In genomic region chr3:148903941-148904340, GRCh38 we compare ENCODE assay signal across 35 cellular contexts. TPM values are rescaled to one million over a fixed set of nuclear protein-coding genes. Genes with fewer than 3 reads are reported as not detected.
"Had no signal": no experiment of that assay in that cellular context is flagged by ENCODE, and none has a peak within 500 bp of the region (broad histone marks: within the 10 kb centered on the region; RNA-seq: fewer than 3 reads in every experiment).

No MANE protein-coding gene starts in this region.

- H3K9me3 ChIP-seq: adrenal gland, body of pancreas, breast epithelium had no signal

- H3K4me3 ChIP-seq: adrenal gland, body of pancreas, breast epithelium had no signal

- FAIRE-seq: astrocyte had no signal

- ATAC-seq: activated CD8-positive, alpha-beta T cell treated with anti-CD3 and anti-CD28 coated beads for 36 hours; activated T-cell treated with anti-CD3 and anti-CD28 coated beads, Interleukin-2, amount 50 U/mL, for 72 hours; activated T-helper 17 cell treated with anti-CD3 and anti-CD28 coated beads, Interleukin-2, amount 50 U/mL, for 72 hours; body of pancreas had no signal

- H3K27ac ChIP-seq: adrenal gland, body of pancreas, breast epithelium, VCaP had no signal

- H3K27ac Mint-ChIP-seq: activated B cell treated with CpG ODN at 0.5 μM for 24 hours; activated CD4-positive, alpha-beta memory T cell treated with anti-CD3 and anti-CD28 coated beads for 36 hours; activated CD4-positive, alpha-beta T cell treated with anti-CD3 and anti-CD28 coated beads, Interleukin-2, amount 10 ng/mL, durations not matched to agents 24 days and 14 days; activated CD8-positive, alpha-beta T cell treated with anti-CD3 and anti-CD28 coated beads for 36 hours; activated naive CD4-positive, alpha-beta T cell treated with anti-CD3 and anti-CD28 coated beads for 36 hours; activated naive CD4-positive, alpha-beta T cell treated with anti-CD3 and anti-CD28 coated beads, Interleukin-2, amount 50 U/mL, for 72 hours; activated naive CD8-positive, alpha-beta T cell treated with anti-CD3 and anti-CD28 coated beads for 36 hours; activated T-cell treated with anti-CD3 and anti-CD28 coated beads, Interleukin-2, amount 50 U/mL, for 72 hours; activated T-helper 1 cell treated with anti-CD3 and anti-CD28 coated beads, Interleukin-12 subunit alpha, Interleukin-12 subunit beta, Interleukin-2, Interleukin-4 antibody, amounts not matched to agents 30 ng/mL and 10 ng/mL and 1 ng/mL, durations not matched to agents 14 hours and 24 hours and 36 hours; activated T-helper 17 cell treated with anti-CD3 and anti-CD28 coated beads, Interleukin-2, amount 50 U/mL, for 72 hours; T-helper 2 cell treated with Interferon-gamma antibody and Interleukin-4, amounts not matched to agents 5 μg/mL and 100 μg/mL, for 36 hours had no signal

- H3K9me3 Mint-ChIP-seq: activated B cell treated with CpG ODN at 0.5 μM for 24 hours; activated CD4-positive, alpha-beta memory T cell treated with anti-CD3 and anti-CD28 coated beads for 36 hours; activated CD4-positive, alpha-beta T cell treated with anti-CD3 and anti-CD28 coated beads, Interleukin-2, amount 10 ng/mL, durations not matched to agents 24 days and 14 days; activated CD8-positive, alpha-beta T cell treated with anti-CD3 and anti-CD28 coated beads for 36 hours; activated naive CD4-positive, alpha-beta T cell treated with anti-CD3 and anti-CD28 coated beads for 36 hours; activated naive CD4-positive, alpha-beta T cell treated with anti-CD3 and anti-CD28 coated beads, Interleukin-2, amount 50 U/mL, for 72 hours; activated naive CD8-positive, alpha-beta T cell treated with anti-CD3 and anti-CD28 coated beads for 36 hours; activated T-cell treated with anti-CD3 and anti-CD28 coated beads, Interleukin-2, amount 50 U/mL, for 4 hours; activated T-cell treated with anti-CD3 and anti-CD28 coated beads, Interleukin-2, amount 50 U/mL, for 72 hours; activated T-helper 1 cell treated with anti-CD3 and anti-CD28 coated beads, Interleukin-12 subunit alpha, Interleukin-12 subunit beta, Interleukin-2, Interleukin-4 antibody, amounts not matched to agents 30 ng/mL and 10 ng/mL and 1 ng/mL, durations not matched to agents 14 hours and 24 hours and 36 hours; activated T-helper 17 cell treated with anti-CD3 and anti-CD28 coated beads, Interleukin-2, amount 50 U/mL, for 72 hours; T-helper 2 cell treated with Interferon-gamma antibody and Interleukin-4, amounts not matched to agents 5 μg/mL and 100 μg/mL, for 36 hours had no signal

- H3K4me1 Mint-ChIP-seq: activated B cell treated with CpG ODN at 0.5 μM for 24 hours; activated CD4-positive, alpha-beta T cell treated with anti-CD3 and anti-CD28 coated beads, Interleukin-2, amount 10 ng/mL, durations not matched to agents 24 days and 14 days; activated naive CD8-positive, alpha-beta T cell treated with anti-CD3 and anti-CD28 coated beads for 36 hours; activated T-helper 17 cell treated with anti-CD3 and anti-CD28 coated beads, Interleukin-2, amount 50 U/mL, for 72 hours had no signal

- DNase-seq: activated B cell treated with CpG ODN at 0.5 μM for 24 hours; activated CD4-positive, alpha-beta memory T cell treated with anti-CD3 and anti-CD28 coated beads for 36 hours; activated CD4-positive, alpha-beta T cell treated with anti-CD3 and anti-CD28 coated beads for 4 hours; activated CD4-positive, alpha-beta T cell treated with anti-CD3 and anti-CD28 coated beads, Interleukin-2, amount 10 ng/mL, durations not matched to agents 24 days and 14 days; activated CD4-positive, alpha-beta T cell treated with anti-CD3 and anti-CD28 coated beads, Interleukin-2, amount 50 U/mL, for 1 hour; activated CD4-positive, alpha-beta T cell treated with anti-CD3 and anti-CD28 coated beads, Interleukin-2, amount 50 U/mL, for 4 hours; activated CD4-positive, CD25-positive, alpha-beta regulatory T cell treated with anti-CD3 and anti-CD28 coated beads, Interleukin-2, amount 50 U/mL, for 72 hours; activated CD8-positive, alpha-beta memory T cell treated with anti-CD3 and anti-CD28 coated beads, Interleukin-2, amount 50 U/mL, for 4 hours; activated CD8-positive, alpha-beta T cell treated with anti-CD3 and anti-CD28 coated beads for 36 hours; activated effector memory CD4-positive, alpha-beta T cell treated with anti-CD3 and anti-CD28 coated beads, Interleukin-2, amount 50 U/mL, for 16 hours; activated gamma-delta T cell treated with Interleukin-2 at 50 U/mL for 16 hours; activated naive CD4-positive, alpha-beta T cell; activated naive CD4-positive, alpha-beta T cell treated with anti-CD3 and anti-CD28 coated beads for 36 hours; activated naive CD4-positive, alpha-beta T cell treated with anti-CD3 and anti-CD28 coated beads, Interleukin-2, amount 50 U/mL, for 16 hours; activated naive CD8-positive, alpha-beta T cell treated with anti-CD3 and anti-CD28 coated beads for 36 hours; activated T-cell treated with anti-CD3 and anti-CD28 coated beads for 4 hours; activated T-cell treated with anti-CD3 and anti-CD28 coated beads, Interleukin-2, amount 50 U/mL, for 1 hour; activated T-cell treated with anti-CD3 and anti-CD28 coated beads, Interleukin-2, amount 50 U/mL, for 4 hours; activated T-cell treated with anti-CD3 and anti-CD28 coated beads, Interleukin-2, amount 50 U/mL, for 72 hours; adrenal gland; amniotic stem cell; aorta; body of pancreas; brain microvascular endothelial cell; central memory CD4-positive, alpha-beta T cell; T-helper 2 cell; T-helper 9 cell had no signal

- H3K36me3 ChIP-seq: adrenal gland, brain microvascular endothelial cell, breast epithelium had no signal

- H3K36me3 Mint-ChIP-seq: activated CD4-positive, alpha-beta memory T cell treated with anti-CD3 and anti-CD28 coated beads for 36 hours; activated naive CD4-positive, alpha-beta T cell treated with anti-CD3 and anti-CD28 coated beads, Interleukin-2, amount 50 U/mL, for 72 hours; activated naive CD8-positive, alpha-beta T cell treated with anti-CD3 and anti-CD28 coated beads for 36 hours had no signal

- H3K4me1 ChIP-seq: adrenal gland, body of pancreas, breast epithelium had no signal

- H3K4me3 Mint-ChIP-seq: activated B cell treated with CpG ODN at 0.5 μM for 24 hours; activated CD4-positive, alpha-beta memory T cell treated with anti-CD3 and anti-CD28 coated beads for 36 hours; activated CD4-positive, alpha-beta T cell treated with anti-CD3 and anti-CD28 coated beads, Interleukin-2, amount 10 ng/mL, durations not matched to agents 24 days and 14 days; activated CD8-positive, alpha-beta T cell treated with anti-CD3 and anti-CD28 coated beads for 36 hours; activated naive CD4-positive, alpha-beta T cell treated with anti-CD3 and anti-CD28 coated beads for 36 hours; activated naive CD8-positive, alpha-beta T cell treated with anti-CD3 and anti-CD28 coated beads for 36 hours; activated T-cell treated with anti-CD3 and anti-CD28 coated beads, Interleukin-2, amount 50 U/mL, for 4 hours; activated T-cell treated with anti-CD3 and anti-CD28 coated beads, Interleukin-2, amount 50 U/mL, for 72 hours; activated T-helper 1 cell treated with anti-CD3 and anti-CD28 coated beads, Interleukin-12 subunit alpha, Interleukin-12 subunit beta, Interleukin-2, Interleukin-4 antibody, amounts not matched to agents 30 ng/mL and 10 ng/mL and 1 ng/mL, durations not matched to agents 14 hours and 24 hours and 36 hours; activated T-helper 17 cell treated with anti-CD3 and anti-CD28 coated beads, Interleukin-2, amount 50 U/mL, for 72 hours; T-helper 2 cell treated with Interferon-gamma antibody and Interleukin-4, amounts not matched to agents 5 μg/mL and 100 μg/mL, for 36 hours had no signal

- H3K27me3 ChIP-seq: adrenal gland, body of pancreas, brain microvascular endothelial cell, breast epithelium had no signal

RNA-seq across cellular contexts. Expression of gene CPA3, which starts 38.8 kb away (rescaled TPM):
- total RNA-seq: activated B cell treated with CpG ODN at 0.5 μM for 24 hours; activated CD4-positive, alpha-beta memory T cell treated with anti-CD3 and anti-CD28 coated beads for 36 hours; activated CD4-positive, alpha-beta T cell treated with anti-CD3 and anti-CD28 coated beads, Interleukin-2, amount 10 ng/mL, durations not matched to agents 24 days and 14 days; activated CD8-positive, alpha-beta memory T cell treated with anti-CD3 and anti-CD28 coated beads for 36 hours; activated CD8-positive, alpha-beta T cell treated with anti-CD3 and anti-CD28 coated beads for 36 hours; activated naive CD4-positive, alpha-beta T cell treated with anti-CD3 and anti-CD28 coated beads for 36 hours; activated naive CD8-positive, alpha-beta T cell treated with anti-CD3 and anti-CD28 coated beads for 36 hours; activated T-cell treated with anti-CD3 and anti-CD28 coated beads, Interleukin-2, amount 50 U/mL, for 72 hours; activated T-helper 1 cell treated with anti-CD3 and anti-CD28 coated beads, Interleukin-12 subunit alpha, Interleukin-12 subunit beta, Interleukin-2, Interleukin-4 antibody, amounts not matched to agents 30 ng/mL and 10 ng/mL and 1 ng/mL, durations not matched to agents 14 hours and 24 hours and 36 hours; activated T-helper 17 cell treated with anti-CD3 and anti-CD28 coated beads, Interleukin-2, amount 50 U/mL, for 72 hours; astrocyte had no signal
